ENCODE assay signal across 1 cellular context in the genomic region with DNA sequence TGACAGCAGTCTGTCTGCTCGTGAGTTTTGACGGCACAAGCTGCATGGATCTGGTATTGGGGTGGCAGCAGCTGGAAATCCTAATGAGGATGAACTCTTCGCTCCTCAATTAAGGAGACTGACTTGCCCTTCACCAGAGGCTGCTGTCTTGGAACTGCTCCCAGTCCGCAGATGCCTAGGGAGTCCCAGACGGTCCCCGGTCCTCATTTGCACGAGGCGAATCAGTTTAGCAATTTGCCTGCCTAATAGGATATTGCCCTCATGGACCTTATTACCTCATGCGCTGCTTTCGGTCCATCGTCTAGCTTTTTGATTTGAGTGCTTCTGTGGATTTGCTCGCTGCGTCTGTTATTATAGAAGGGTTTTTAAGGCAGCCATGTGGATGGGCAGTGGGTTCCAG.
TF ChIP-seq lines count a peak whose summit lies in the region.

No MANE protein-coding gene starts in this region.

TF ChIP-seq in IMR-90, 13 proteins besides CTCF, POLR2A, EP300 and RAD21:
- TF ChIP-seq NFE2L2 (IDR thresholded peaks at IDR 0.05; ENCODE audit: low read depth, low read length) (no peak), BHLHE40 (IDR thresholded peaks at IDR 0.05; ENCODE audit: low read depth, low read length) (no peak), RCOR1 (IDR thresholded peaks at IDR 0.05; ENCODE audit: insufficient replicate concordance, low read length) (no peak), ELK1 (IDR thresholded peaks at IDR 0.05; ENCODE audit: borderline replicate concordance, low read depth, low read length) (no peak), SMC3 (IDR thresholded peaks at IDR 0.05; ENCODE audit: low read depth, low read length) (no peak), CHD1 (IDR thresholded peaks at IDR 0.05; ENCODE audit: low read depth, low read length) (no peak), RFX5 (IDR thresholded peaks at IDR 0.05; ENCODE audit: low read depth, low read length) (no peak), MAFK (IDR thresholded peaks at IDR 0.05; ENCODE audit: low read depth, low read length) (no peak)
